In genomic region chrX:152941328-152942111, GRCh38 we compare ENCODE assay signal across 8 cellular contexts. TPM values are rescaled to one million over a fixed set of nuclear protein-coding genes. Genes with fewer than 3 reads are reported as not detected.
DNase-seq lines count a peak whose midpoint lies in the region; ATAC-seq, FAIRE-seq and TF ChIP-seq lines count a peak whose summit lies in the region.

No MANE protein-coding gene starts in this region.

- in situ Hi-C loops in astrocyte of the cerebellum (cut with HindIII; ENCODE audit: low sequenced_read_pairs), result no loop called here

- peak; percentile 33 for TF ChIP-seq CTCF in astrocyte of the cerebellum (IDR thresholded peaks at IDR 0.05; ENCODE audit: low read depth, low read length, missing control alignments)

- peak; percentile 90 for ATAC-seq in HG02973 (IDR thresholded peaks at IDR 0.05; ENCODE audit: unreplicated experiment)

- DNase-seq in GM18507 (ENCODE audit: extremely low spot score, insufficient read length, low read depth) (peak; percentile 84), NCI-H187 treated with DMSO at 0.1 percent for 48 hours (lab: John Stamatoyannopoulos, UW) (peak; percentile 39), T-helper 22 cell (ENCODE audit: low read depth) (peak; percentile 76), astrocyte of the cerebellum (ENCODE audit: low read depth) (peak; percentile 70), hepatic stellate cell (ENCODE audit: low spot score) (peak; percentile 92), renal cortical epithelial cell (ENCODE audit: low read depth) (peak; percentile 71), OCI-M2 (lab: John Stamatoyannopoulos, UW; ENCODE audit: unreplicated experiment) (no peak)

- peak overlapping the region; percentile 59 for H3K4me3 ChIP-seq in astrocyte of the cerebellum (ENCODE audit: low read depth, low read length)

- FAIRE-seq in GM18507 (lab: Jason Lieb, UNC), result peak; percentile 100

RNA-seq across cellular contexts. Expression of gene ZNF185, which starts 43.7 kb away (rescaled TPM):
- 45.3 and 63.4 TPM in 2 replicates for total RNA-seq in renal cortical epithelial cell

RNA-seq across cellular contexts. Expression of gene PNMA5, which starts 52.4 kb away (rescaled TPM):
- total RNA-seq in renal cortical epithelial cell, result not detected in 2 replicates
